Comparison of ENCODE assay signal across 14 cellular contexts in the genomic region with DNA sequence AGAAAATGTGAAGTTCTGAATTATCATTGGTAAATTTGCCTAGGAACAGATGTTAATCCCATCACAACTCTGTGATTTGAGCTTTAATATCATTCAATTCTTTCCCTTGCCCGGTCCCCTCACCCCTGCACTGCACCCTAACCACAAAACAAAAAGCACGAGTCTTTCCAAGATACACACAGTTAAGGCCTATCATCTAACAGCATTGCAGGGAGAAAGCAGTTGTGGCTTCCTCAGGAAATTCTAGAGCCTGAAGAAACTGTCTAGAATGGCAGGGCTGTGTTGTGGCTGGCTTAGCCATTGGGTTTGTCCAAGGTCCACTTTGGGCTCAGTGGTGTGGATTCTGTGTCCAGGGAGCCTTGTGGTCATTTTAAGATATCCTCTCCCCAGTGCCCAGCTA.
"Had no signal": no experiment of that assay in that cellular context is flagged by ENCODE, and none has a peak within 500 bp of the region (broad histone marks: within the 10 kb centered on the region; RNA-seq: fewer than 3 reads in every experiment).

No MANE protein-coding gene starts in this region.

- H3K36me3 ChIP-seq: ovary, thoracic aorta had no signal

- H3K27ac Mint-ChIP-seq: activated CD8-positive, alpha-beta T cell treated with anti-CD3 and anti-CD28 coated beads, Interleukin-2, amount 10 ng/mL, durations not matched to agents 7 days and 5 days; activated naive CD4-positive, alpha-beta T cell treated with anti-CD3 and anti-CD28 coated beads for 36 hours; dendritic cell treated with granulocyte-macrophage colony-stimulating factor and Interleukin-4, amounts not matched to agents 40 ng/mL and 50 ng/mL, for 4 days; effector memory CD8-positive, alpha-beta T cell; stimulated activated naive CD8-positive, alpha-beta T cell treated with anti-CD3 and anti-CD28 coated beads, Interleukin-15, amount 100 ng/mL, for 72 hours had no signal

- ATAC-seq: activated CD8-positive, alpha-beta T cell treated with anti-CD3 and anti-CD28 coated beads, Interleukin-2, amount 10 ng/mL, durations not matched to agents 7 days and 5 days; body of pancreas; effector memory CD8-positive, alpha-beta T cell; stimulated activated naive CD8-positive, alpha-beta T cell treated with anti-CD3 and anti-CD28 coated beads, Interleukin-15, amount 100 ng/mL, for 72 hours had no signal

- H3K27me3 Mint-ChIP-seq: dendritic cell treated with granulocyte-macrophage colony-stimulating factor and Interleukin-4, amounts not matched to agents 40 ng/mL and 50 ng/mL, for 4 days; stimulated activated naive CD8-positive, alpha-beta T cell treated with anti-CD3 and anti-CD28 coated beads, Interleukin-15, amount 100 ng/mL, for 72 hours had no signal

- H3K27ac ChIP-seq: body of pancreas, ovary, thoracic aorta had no signal

- DNase-seq: activated CD4-positive, alpha-beta T cell treated with anti-CD3 and anti-CD28 coated beads for 4 hours; activated CD8-positive, alpha-beta memory T cell treated with anti-CD3 and anti-CD28 coated beads, Interleukin-2, amount 50 U/mL, for 48 hours; activated CD8-positive, alpha-beta T cell treated with anti-CD3 and anti-CD28 coated beads, Interleukin-2, amount 10 ng/mL, durations not matched to agents 7 days and 5 days; activated naive CD4-positive, alpha-beta T cell treated with anti-CD3 and anti-CD28 coated beads for 36 hours; body of pancreas; effector memory CD8-positive, alpha-beta T cell; glutamatergic neuron; ovary; stimulated activated CD4-positive, alpha-beta T cell treated with anti-CD3 and anti-CD28 coated beads, Interleukin-4, amount 100 ng/mL, for 4 hours; stimulated activated naive CD8-positive, alpha-beta T cell treated with anti-CD3 and anti-CD28 coated beads, Interleukin-15, amount 100 ng/mL, for 72 hours; T1000 had no signal

- H3K4me3 ChIP-seq: body of pancreas, ovary, thoracic aorta had no signal

- H3K27me3 ChIP-seq: body of pancreas, ovary had no signal

- H3K9me3 ChIP-seq: body of pancreas, ovary, thoracic aorta had no signal

- H3K4me1 Mint-ChIP-seq: stimulated activated naive CD8-positive, alpha-beta T cell treated with anti-CD3 and anti-CD28 coated beads, Interleukin-15, amount 100 ng/mL, for 72 hours had no signal

- H3K4me1 ChIP-seq: body of pancreas had no signal

- H3K9me3 Mint-ChIP-seq: activated naive CD4-positive, alpha-beta T cell treated with anti-CD3 and anti-CD28 coated beads for 36 hours; dendritic cell treated with granulocyte-macrophage colony-stimulating factor and Interleukin-4, amounts not matched to agents 40 ng/mL and 50 ng/mL, for 4 days; effector memory CD8-positive, alpha-beta T cell; nephron; stimulated activated naive CD8-positive, alpha-beta T cell treated with anti-CD3 and anti-CD28 coated beads, Interleukin-15, amount 100 ng/mL, for 72 hours had no signal

- H3K4me3 Mint-ChIP-seq: activated CD8-positive, alpha-beta T cell treated with anti-CD3 and anti-CD28 coated beads, Interleukin-2, amount 10 ng/mL, durations not matched to agents 7 days and 5 days; activated naive CD4-positive, alpha-beta T cell treated with anti-CD3 and anti-CD28 coated beads for 36 hours; dendritic cell treated with granulocyte-macrophage colony-stimulating factor and Interleukin-4, amounts not matched to agents 40 ng/mL and 50 ng/mL, for 4 days; effector memory CD8-positive, alpha-beta T cell; nephron; stimulated activated naive CD8-positive, alpha-beta T cell treated with anti-CD3 and anti-CD28 coated beads, Interleukin-15, amount 100 ng/mL, for 72 hours had no signal
